Comparison of ENCODE assay signal across 15 cellular contexts in genomic region chr9:132485454-132485853, GRCh38.
DNase-seq lines count a peak whose midpoint lies in the region; ATAC-seq and TF ChIP-seq lines count a peak whose summit lies in the region.
"Had no signal": no experiment of that assay in that cellular context is flagged by ENCODE, and none has a peak within 500 bp of the region (broad histone marks: within the 10 kb centered on the region; RNA-seq: fewer than 3 reads in every experiment).

No MANE protein-coding gene starts in this region.

- no peak overlapping the region for H2AFZ ChIP-seq in osteoblast (ENCODE audit: low read length)

- no peaks in the 10 kb centered on the region for H3K9me3 ChIP-seq in heart left ventricle
- H3K9me3 ChIP-seq in osteoblast (ENCODE audit: low read depth, low read length): no peaks in the 10 kb centered on the region
- H3K9me3 ChIP-seq in prostate gland: no peaks in the 10 kb centered on the region
- no peaks in the 10 kb centered on the region for H3K9me3 ChIP-seq in effector memory CD4-positive, alpha-beta T cell (ENCODE audit: control insufficient read depth, low read length)

- TF ChIP-seq CTCF in heart left ventricle (IDR thresholded peaks at IDR 0.05) (no peak), osteoblast (IDR thresholded peaks at IDR 0.05; ENCODE audit: extremely low read depth, low read depth, low read length) (no peak), prostate gland (IDR thresholded peaks at IDR 0.05) (no peak)

- H3K4me1 ChIP-seq in heart left ventricle (no peaks in the 10 kb centered on the region), osteoblast (ENCODE audit: insufficient read depth, low read length) (no peaks in the 10 kb centered on the region), prostate gland (replicated peaks) (no peaks in the 10 kb centered on the region)
- peaks cover 24% of the 10 kb centered on the region for H3K4me1 ChIP-seq in effector memory CD4-positive, alpha-beta T cell (ENCODE audit: control insufficient read depth, insufficient read depth, low read length, poor library complexity, severe bottlenecking)

- no peak overlapping the region for H3K4me2 ChIP-seq in osteoblast (ENCODE audit: insufficient read depth, low read length)

- TF ChIP-seq POLR2A in heart left ventricle (IDR thresholded peaks at IDR 0.05) (no peak), prostate gland (IDR thresholded peaks at IDR 0.05) (no peak)

- H3K27ac ChIP-seq in heart left ventricle (no peak overlapping the region), osteoblast (ENCODE audit: low read depth, low read length) (no peak overlapping the region), prostate gland (no peak overlapping the region)
- H3K27ac ChIP-seq in effector memory CD4-positive, alpha-beta T cell (ENCODE audit: insufficient read depth, low read length, poor library complexity, severe bottlenecking): no peak overlapping the region

- H3K36me3 ChIP-seq in heart left ventricle: no peaks in the 10 kb centered on the region
- no peaks in the 10 kb centered on the region for H3K36me3 ChIP-seq in osteoblast (ENCODE audit: insufficient read depth, low read length)
- H3K36me3 ChIP-seq in prostate gland: no peaks in the 10 kb centered on the region
- H3K36me3 ChIP-seq in effector memory CD4-positive, alpha-beta T cell (ENCODE audit: control insufficient read depth, insufficient read depth, low read length): no peaks in the 10 kb centered on the region

- 78 to 83% (median 79%) methylated on average over 9 to 14 of the region's 14 CpGs for WGBS in heart left ventricle, 4 donors
- WGBS in prostate gland: 75% methylated on average over 14 of the region's 14 CpGs

- DNase-seq in Right ventricle myocardium superior: no peak
- no peak for DNase-seq in heart left ventricle
- DNase-seq in NCI-H1105 treated with DMSO at 0.1 percent for 48 hours (lab: John Stamatoyannopoulos, UW): peak; percentile 36
- DNase-seq in NCI-H510A treated with DMSO at 0.1 percent for 48 hours (lab: John Stamatoyannopoulos, UW): peak; percentile 71
- peak; percentile 17 for DNase-seq in osteoblast (ENCODE audit: insufficient read length, low spot score, missing footprints)
- no peak for DNase-seq in prostate gland (ENCODE audit: low spot score)
- no peak for DNase-seq in effector memory CD4-positive, alpha-beta T cell
- DNase-seq in NCI-H187 treated with DMSO at 0.1 percent for 48 hours (lab: John Stamatoyannopoulos, UW): no peak
- DNase-seq: AML-193; CD4-positive, alpha-beta T cell; GDM1; NCI-H2081 treated with DMSO at 0.1 percent for 48 hours; PC-3; SW 1271 had no signal

- no peaks in the 10 kb centered on the region for H4K20me1 ChIP-seq in osteoblast (ENCODE audit: insufficient read depth, low read length)

- intact Hi-C loops in Right ventricle myocardium superior (cut with DNase I): no loop called here
- intact Hi-C loops in heart left ventricle (cut with DNase I): no loop called here
- intact Hi-C loops in prostate gland (cut with DNase I): no loop called here

- H3K27me3 ChIP-seq in heart left ventricle (peaks cover 0 to 55% (median 14%) of the 10 kb centered on the region in 9 donors), osteoblast (ENCODE audit: insufficient read depth, low read length) (peaks cover 65% of the 10 kb centered on the region), prostate gland (replicated peaks; ENCODE audit: insufficient read depth) (peaks cover 3% of the 10 kb centered on the region)
- H3K27me3 ChIP-seq in effector memory CD4-positive, alpha-beta T cell (replicated peaks; ENCODE audit: control insufficient read depth, insufficient read depth, low read length, poor library complexity, severe bottlenecking): no peaks in the 10 kb centered on the region

- H3K79me2 ChIP-seq in osteoblast (ENCODE audit: insufficient read depth, low read length): no peaks in the 10 kb centered on the region

- H3K4me3 ChIP-seq in heart left ventricle (no peak overlapping the region), osteoblast (ENCODE audit: insufficient read depth, low read length) (no peak overlapping the region), prostate gland (no peak overlapping the region)
- no peak overlapping the region for H3K4me3 ChIP-seq in effector memory CD4-positive, alpha-beta T cell (ENCODE audit: insufficient read depth, low read depth, low read length, poor library complexity, severe bottlenecking)
- H3K4me3 ChIP-seq: GM12878 had no signal

- ATAC-seq in Right ventricle myocardium superior (ENCODE audit: poor library complexity) (peak; percentile 36), heart left ventricle (no peak)
- ATAC-seq: GM12878, PC-3 had no signal

Comparison
In these comparisons a context has a peak if more than half of its experiments do, and no peak if none do; other contexts are left out.
1. DNase-seq: peak in NCI-H1105 treated with DMSO at 0.1 percent for 48 hours (single experiment), NCI-H510A treated with DMSO at 0.1 percent for 48 hours (single experiment) and osteoblast (single experiment); none in Right ventricle myocardium superior (single experiment), heart left ventricle (0 of 5), prostate gland (single experiment), effector memory CD4-positive, alpha-beta T cell (0 of 3) and NCI-H187 treated with DMSO at 0.1 percent for 48 hours (single experiment).